8 cellular contexts compared by ENCODE assay signal in the genomic region with DNA sequence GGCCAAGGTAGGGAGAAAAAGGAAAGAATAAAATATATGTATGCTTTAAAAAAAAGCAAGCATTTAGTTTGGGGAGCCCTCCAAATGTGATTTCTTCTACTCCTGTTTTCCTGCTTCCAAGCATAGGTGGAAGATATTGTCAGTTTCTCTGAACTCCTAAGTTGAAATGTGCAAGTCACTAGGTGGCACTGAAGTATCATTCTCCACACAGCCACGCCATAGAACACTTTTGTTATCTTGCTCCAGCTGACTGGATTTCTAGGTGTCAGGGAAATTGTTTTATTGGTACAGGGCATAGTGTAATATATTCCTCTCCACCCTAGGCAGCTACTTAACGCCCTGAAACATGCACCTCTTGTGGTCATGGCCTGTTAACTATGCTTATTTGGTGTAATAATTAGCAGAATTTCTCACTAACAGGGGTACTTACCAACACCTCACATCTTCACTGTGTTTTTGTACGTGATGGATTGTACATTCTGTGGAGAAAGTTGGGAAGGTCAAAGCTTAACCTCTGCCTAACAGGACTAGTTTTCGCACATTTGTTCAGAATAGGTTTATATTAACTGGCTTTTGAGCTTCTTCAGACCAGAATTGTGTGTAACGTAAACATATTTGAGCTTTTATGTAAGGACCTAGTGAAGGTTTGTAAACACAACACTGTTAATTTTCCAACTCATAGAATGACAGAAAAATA.
DNase-seq lines count a peak whose midpoint lies in the region; ATAC-seq and TF ChIP-seq lines count a peak whose summit lies in the region.

No MANE protein-coding gene starts in this region.

- peak; percentile 85 for TF ChIP-seq CTCF in 22Rv1 (IDR thresholded peaks at IDR 0.05)

- ATAC-seq in HG03565 (IDR thresholded peaks at IDR 0.05; ENCODE audit: unreplicated experiment) (no peak), HG02642 (IDR thresholded peaks at IDR 0.05; ENCODE audit: poor library complexity, unreplicated experiment) (no peak)

- H3K27ac ChIP-seq in 22Rv1: peak overlapping the region; percentile 94

- DNase-seq in GM03348 (ENCODE audit: low spot score) (peak; percentile 24), HT-29 (ENCODE audit: low spot score) (peak; percentile 87), NOMO-1 treated with DMSO at 0.1 percent for 48 hours (lab: John Stamatoyannopoulos, UW; ENCODE audit: unreplicated experiment) (peak; percentile 79), dermis microvascular lymphatic vessel endothelial cell (ENCODE audit: low read depth in 2 of 2) (peak; percentile 73 to 84), medulla oblongata (ENCODE audit: extremely low spot score) (peak; percentile 78)

Comparison
In these comparisons a context has a peak if more than half of its experiments do, and no peak if none do; other contexts are left out.
1. DNase-seq: peak in every context shown above with its lines; median percentile 87 in HT-29; 79 in NOMO-1 treated with DMSO at 0.1 percent for 48 hours; 78 in dermis microvascular lymphatic vessel endothelial cell; 78 in medulla oblongata; 24 in GM03348.